ENCODE assay signal across 15 cellular contexts in the genomic region with DNA sequence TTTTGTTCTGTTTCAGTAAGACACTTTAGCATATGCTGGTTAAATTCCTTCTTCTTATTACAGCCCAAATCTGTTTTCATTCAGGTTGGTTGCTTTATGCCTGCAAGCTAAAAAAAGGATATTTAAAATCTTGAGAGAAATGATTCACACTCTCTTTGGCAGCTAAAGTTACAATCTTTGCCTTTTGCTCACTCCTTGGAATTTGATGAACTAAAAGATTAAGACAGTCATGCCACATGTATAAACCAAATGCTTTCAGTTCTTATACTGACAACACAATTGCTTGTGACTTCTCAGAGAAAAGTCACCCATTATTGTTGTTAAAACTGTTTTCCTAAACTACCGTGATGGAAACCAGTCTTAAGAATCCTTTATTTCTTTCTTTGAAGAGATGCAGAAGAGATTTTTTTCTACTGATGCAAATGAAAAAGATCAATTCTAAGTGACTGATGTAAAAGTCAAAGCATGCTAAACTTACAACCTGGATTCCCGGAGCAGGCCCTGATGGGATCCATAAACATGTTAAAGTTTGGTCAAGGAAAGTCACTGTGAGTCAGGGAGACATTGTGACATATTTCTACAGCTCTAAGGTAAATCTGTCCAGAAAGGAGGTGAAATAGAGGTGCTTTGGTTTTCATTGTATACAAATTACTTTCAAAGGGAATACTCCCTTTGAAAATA.
DNase-seq lines count a peak whose midpoint lies in the region; ATAC-seq and TF ChIP-seq lines count a peak whose summit lies in the region.
"Had no signal": no experiment of that assay in that cellular context is flagged by ENCODE, and none has a peak within 500 bp of the region (broad histone marks: within the 10 kb centered on the region; RNA-seq: fewer than 3 reads in every experiment).

No MANE protein-coding gene starts in this region.

- H3F3A ChIP-seq in PC-3 (ENCODE audit: low read length, unreplicated experiment), result peaks cover 9% of the 10 kb centered on the region
- H3F3A ChIP-seq in neural cell (ENCODE audit: insufficient read depth, low read length, poor library complexity, severe bottlenecking), result no peaks in the 10 kb centered on the region
- H3F3A ChIP-seq in MM.1S (ENCODE audit: insufficient read depth, low read length), result no peaks in the 10 kb centered on the region

- H3K27me3 ChIP-seq in PC-3 (ENCODE audit: low read length) (no peaks in the 10 kb centered on the region), neural cell (ENCODE audit: insufficient read depth, low read depth, low read length) (no peaks in the 10 kb centered on the region), MM.1S (replicated peaks; ENCODE audit: insufficient read depth, low read length) (no peaks in the 10 kb centered on the region), osteoblast (ENCODE audit: insufficient read depth, low read length) (no peaks in the 10 kb centered on the region)
- H3K27me3 ChIP-seq: esophagus squamous epithelium, thyroid gland had no signal

- intact Hi-C loops in PC-3 (cut with micrococcal nuclease), result no loop called here

- H3K9me2 ChIP-seq in PC-3 (replicated peaks; ENCODE audit: low read length) (no peaks in the 10 kb centered on the region), neural cell (ENCODE audit: insufficient read depth, low read length) (no peaks in the 10 kb centered on the region), MM.1S (replicated peaks; ENCODE audit: insufficient read depth, low read length) (no peaks in the 10 kb centered on the region)

- H4K20me1 ChIP-seq in PC-3 (ENCODE audit: low read length), result no peaks in the 10 kb centered on the region
- H4K20me1 ChIP-seq in neural cell (ENCODE audit: insufficient read depth), result no peaks in the 10 kb centered on the region
- no peaks in the 10 kb centered on the region for H4K20me1 ChIP-seq in MM.1S (ENCODE audit: insufficient read depth, low read length)
- no peaks in the 10 kb centered on the region for H4K20me1 ChIP-seq in osteoblast (ENCODE audit: insufficient read depth, low read length)

- no peaks in the 10 kb centered on the region for H3K36me3 ChIP-seq in PC-3 (ENCODE audit: low read depth, low read length)
- no peaks in the 10 kb centered on the region for H3K36me3 ChIP-seq in neural cell (ENCODE audit: insufficient read depth, low read length)
- H3K36me3 ChIP-seq in MM.1S (replicated peaks; ENCODE audit: insufficient read depth, low read length), result no peaks in the 10 kb centered on the region
- no peaks in the 10 kb centered on the region for H3K36me3 ChIP-seq in osteoblast (ENCODE audit: insufficient read depth, low read length)
- H3K36me3 ChIP-seq: esophagus squamous epithelium, prostate gland, thyroid gland had no signal

- peak overlapping the region; percentile 12; the same call in 1 of the 2 replicates for H3K9ac ChIP-seq in PC-3 (ENCODE audit: low read length)
- no peak overlapping the region for H3K9ac ChIP-seq in neural cell (ENCODE audit: low read length)
- H3K9ac ChIP-seq in MM.1S (ENCODE audit: low read length), result no peak overlapping the region

- H2AFZ ChIP-seq in PC-3 (ENCODE audit: low read length) (peak overlapping the region; percentile 53), neural cell (ENCODE audit: low read depth, low read length) (no peak overlapping the region), MM.1S (ENCODE audit: low read length) (no peak overlapping the region), osteoblast (ENCODE audit: low read length) (no peak overlapping the region)

- H3K4me2 ChIP-seq in PC-3 (ENCODE audit: low read length) (peak overlapping the region; percentile 66), neural cell (ENCODE audit: low read length) (no peak overlapping the region), MM.1S (ENCODE audit: low read depth, low read length) (no peak overlapping the region), osteoblast (ENCODE audit: insufficient read depth, low read length) (no peak overlapping the region)

- POLR2A ChIA-PET in PC-3 (lab: Charles Lee; ENCODE audit: unreplicated experiment), result no interaction called here

- no peaks in the 10 kb centered on the region for H3K9me3 ChIP-seq in PC-3 (ENCODE audit: low read length)
- no peaks in the 10 kb centered on the region for H3K9me3 ChIP-seq in neural cell (ENCODE audit: low read length)
- H3K9me3 ChIP-seq in MM.1S (replicated peaks; ENCODE audit: insufficient read depth, low read length), result no peaks in the 10 kb centered on the region
- no peaks in the 10 kb centered on the region for H3K9me3 ChIP-seq in osteoblast (ENCODE audit: low read depth, low read length)
- H3K9me3 ChIP-seq: esophagus squamous epithelium, prostate gland, thyroid gland had no signal

- peaks cover 27% of the 10 kb centered on the region for H3K4me1 ChIP-seq in PC-3 (ENCODE audit: insufficient read depth, low read length)
- no peaks in the 10 kb centered on the region for H3K4me1 ChIP-seq in MM.1S (ENCODE audit: low read length)
- no peaks in the 10 kb centered on the region for H3K4me1 ChIP-seq in osteoblast (ENCODE audit: insufficient read depth, low read length)
- H3K4me1 ChIP-seq: esophagus squamous epithelium, prostate gland, thyroid gland had no signal

- no peak for TF ChIP-seq RAD21 in neural cell (conservative IDR thresholded peaks at IDR 0.05)

- peak; percentile 1 for DNase-seq in Ammon's horn (ENCODE audit: low spot score)
- peak; percentile 92 for DNase-seq in PC-3
- peak; percentile 94 for DNase-seq in dedifferentiated amniotic fluid mesenchymal stem cell (ENCODE audit: extremely low spot score)
- no peak for DNase-seq in SK-N-DZ (ENCODE audit: low spot score)
- no peak for DNase-seq in MM.1S
- DNase-seq in osteoblast (ENCODE audit: insufficient read length, low spot score, missing footprints), result no peak
- DNase-seq in activated gamma-delta T cell (lab: John Stamatoyannopoulos, UW), result no peak
- DNase-seq: DMS 273 treated with DMSO at 0.1 percent for 48 hours, esophagus squamous epithelium, NCI-H1048, T-cell, thyroid gland had no signal

- H3K4me3 ChIP-seq in PC-3 (ENCODE audit: low read length) (peak overlapping the region; percentile 22; the same call in 1 of the 2 replicates), neural cell (ENCODE audit: low read length) (no peak overlapping the region), MM.1S (ENCODE audit: low read length) (no peak overlapping the region), osteoblast (ENCODE audit: insufficient read depth, low read length) (no peak overlapping the region)
- H3K4me3 ChIP-seq: coronary artery, esophagus squamous epithelium, prostate gland, thyroid gland had no signal

- ATAC-seq in PC-3, result peak; percentile 93
- ATAC-seq: T-cell had no signal

- no TSS peak for BruUV-seq in PC-3 (replicated peaks; lab: Mats Ljungman, UMichigan)

- TF ChIP-seq EP300 in neural cell (conservative IDR thresholded peaks at IDR 0.05; ENCODE audit: poor library complexity, severe bottlenecking), result peak; percentile 44

- CTCF ChIA-PET in PC-3 (lab: Charles Lee), result interaction anchor here (0.5 kb wide), 1 partner anchor 217 kb away, joined by 3 read pairs; no protein-coding TSS in a partner anchor

- no peak for TF ChIP-seq CTCF in PC-3 (conservative IDR thresholded peaks at IDR 0.05; ENCODE audit: low read depth, low read length)
- TF ChIP-seq CTCF in neural cell (IDR thresholded peaks at IDR 0.05; ENCODE audit: poor library complexity, severe bottlenecking), result no peak
- no peak for TF ChIP-seq CTCF in MM.1S (IDR thresholded peaks at IDR 0.05; ENCODE audit: low read length)
- no peak for TF ChIP-seq CTCF in osteoblast (IDR thresholded peaks at IDR 0.05; ENCODE audit: extremely low read depth, low read depth, low read length)

- H3K79me2 ChIP-seq in PC-3 (ENCODE audit: low read length) (no peaks in the 10 kb centered on the region), neural cell (replicated peaks; ENCODE audit: insufficient read depth, low read length) (no peaks in the 10 kb centered on the region), MM.1S (ENCODE audit: low read length) (no peaks in the 10 kb centered on the region), osteoblast (ENCODE audit: insufficient read depth, low read length) (no peaks in the 10 kb centered on the region)

- H3K27ac ChIP-seq in PC-3 (ENCODE audit: low read length) (peak overlapping the region; percentile 84), neural cell (ENCODE audit: low read length) (no peak overlapping the region), MM.1S (ENCODE audit: low read length) (no peak overlapping the region), osteoblast (ENCODE audit: low read depth, low read length) (no peak overlapping the region)
- H3K27ac ChIP-seq: coronary artery, esophagus squamous epithelium, prostate gland, thyroid gland had no signal

TF ChIP-seq in neural cell, 6 proteins besides CTCF, POLR2A, EP300 and RAD21:
- TF ChIP-seq TAF1 (IDR thresholded peaks at IDR 0.05; ENCODE audit: low read depth) (no peak), SMC3 (conservative IDR thresholded peaks at IDR 0.05; ENCODE audit: poor library complexity) (no peak), EZH2 (IDR thresholded peaks at IDR 0.05; ENCODE audit: borderline replicate concordance, insufficient read depth, low read length, poor library complexity, severe bottlenecking) (no peak), POLR2AphosphoS5 (IDR thresholded peaks at IDR 0.05) (no peak), MXI1 (conservative IDR thresholded peaks at IDR 0.05; ENCODE audit: poor library complexity, severe bottlenecking) (no peak), REST (IDR thresholded peaks at IDR 0.05; ENCODE audit: borderline replicate concordance) (no peak)

Comparison
In these comparisons a context has a peak if more than half of its experiments do, and no peak if none do; other contexts are left out.
1. DNase-seq: peak in Ammon's horn (single experiment), PC-3 (single experiment) and dedifferentiated amniotic fluid mesenchymal stem cell (single experiment); none in SK-N-DZ (single experiment), MM.1S (single experiment), osteoblast (single experiment) and activated gamma-delta T cell (single experiment).